Comparison of ENCODE assay signal across 1 cellular context in the genomic region with DNA sequence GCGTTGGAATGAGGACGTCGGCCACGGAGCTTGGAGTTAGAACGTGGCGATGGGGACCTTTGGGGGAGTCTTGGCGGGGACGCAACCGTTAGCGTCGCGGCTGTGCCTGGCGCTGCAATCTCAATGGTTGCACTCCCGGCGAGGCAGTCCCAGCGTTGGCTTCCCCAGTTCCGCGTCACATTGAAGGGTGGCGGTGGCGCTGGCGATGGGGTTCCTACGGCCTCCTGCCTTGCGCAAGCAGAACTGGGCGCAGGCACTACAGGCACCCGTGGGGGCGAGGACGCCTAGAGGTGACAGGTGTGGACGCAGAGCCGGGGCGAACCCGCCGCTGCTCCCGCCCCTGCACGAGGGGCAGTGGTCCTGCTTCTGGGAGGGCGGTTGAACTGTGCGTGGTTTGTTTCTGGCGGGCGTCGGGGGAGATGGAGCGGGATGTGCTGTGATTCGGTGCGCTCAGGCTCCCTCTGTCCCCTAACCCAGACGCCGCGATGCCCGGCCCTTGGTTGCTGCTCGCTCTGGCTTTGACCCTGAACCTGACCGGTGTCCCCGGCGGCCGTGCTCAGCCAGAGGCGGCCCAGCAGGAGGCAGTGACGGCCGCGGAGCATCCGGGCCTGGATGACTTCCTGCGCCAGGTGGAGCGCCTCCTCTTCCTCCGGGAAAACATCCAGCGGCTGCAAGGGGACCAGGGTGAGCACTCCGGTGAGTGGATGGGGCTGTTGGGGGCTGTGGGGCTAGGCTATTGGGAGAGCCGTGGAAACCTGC.
TF ChIP-seq lines count a peak whose summit lies in the region.

No MANE protein-coding gene starts in this region.

TF ChIP-seq in H1, 55 proteins besides CTCF, POLR2A, EP300 and RAD21:
- no peak for TF ChIP-seq TAF7 (optimal IDR thresholded peaks at IDR 0.05; ENCODE audit: borderline replicate concordance, low read depth, low read length)
- TF ChIP-seq SIRT6 (IDR thresholded peaks at IDR 0.05; ENCODE audit: low read length): no peak
- TF ChIP-seq SUZ12 (IDR thresholded peaks at IDR 0.05; ENCODE audit: low read length): peak; percentile 91
- TF ChIP-seq, protein P1, sequence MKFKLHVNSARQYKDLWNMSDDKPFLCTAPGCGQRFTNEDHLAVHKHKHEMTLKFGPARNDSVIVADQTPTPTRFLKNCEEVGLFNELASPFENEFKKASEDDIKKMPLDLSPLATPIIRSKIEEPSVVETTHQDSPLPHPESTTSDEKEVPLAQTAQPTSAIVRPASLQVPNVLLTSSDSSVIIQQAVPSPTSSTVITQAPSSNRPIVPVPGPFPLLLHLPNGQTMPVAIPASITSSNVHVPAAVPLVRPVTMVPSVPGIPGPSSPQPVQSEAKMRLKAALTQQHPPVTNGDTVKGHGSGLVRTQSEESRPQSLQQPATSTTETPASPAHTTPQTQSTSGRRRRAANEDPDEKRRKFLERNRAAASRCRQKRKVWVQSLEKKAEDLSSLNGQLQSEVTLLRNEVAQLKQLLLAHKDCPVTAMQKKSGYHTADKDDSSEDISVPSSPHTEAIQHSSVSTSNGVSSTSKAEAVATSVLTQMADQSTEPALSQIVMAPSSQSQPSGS (IDR thresholded peaks at IDR 0.05; ENCODE audit: low read length): no peak
- no peak for TF ChIP-seq KDM5A (IDR thresholded peaks at IDR 0.05; ENCODE audit: low read length)
- TF ChIP-seq KDM4A (IDR thresholded peaks at IDR 0.05; ENCODE audit: low read depth, low read length, severe bottlenecking): peak; percentile 59
- TF ChIP-seq ZNF274 (IDR thresholded peaks at IDR 0.05; ENCODE audit: borderline replicate concordance, extremely low read depth, low read length): no peak
- no peak for TF ChIP-seq SP1 (IDR thresholded peaks at IDR 0.05; ENCODE audit: low read depth, low read length)
- TF ChIP-seq, protein P2, sequence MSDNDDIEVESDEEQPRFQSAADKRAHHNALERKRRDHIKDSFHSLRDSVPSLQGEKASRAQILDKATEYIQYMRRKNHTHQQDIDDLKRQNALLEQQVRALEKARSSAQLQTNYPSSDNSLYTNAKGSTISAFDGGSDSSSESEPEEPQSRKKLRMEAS (IDR thresholded peaks at IDR 0.05): no peak
- no peak for TF ChIP-seq CBX5 (IDR thresholded peaks at IDR 0.05; ENCODE audit: low read depth, low read length)
- TF ChIP-seq EZH2 (IDR thresholded peaks at IDR 0.05; ENCODE audit: low read depth, low read length, severe bottlenecking): peak; percentile 93
- TF ChIP-seq CTBP2 (IDR thresholded peaks at IDR 0.05; ENCODE audit: borderline replicate concordance, insufficient read depth, insufficient read length, low read length): no peak
- TF ChIP-seq EGR1 (IDR thresholded peaks at IDR 0.05; ENCODE audit: borderline replicate concordance, low read depth, low read length): no peak
- TF ChIP-seq BACH1 (IDR thresholded peaks at IDR 0.05; ENCODE audit: low read length): no peak
- no peak for TF ChIP-seq TAF1 (IDR thresholded peaks at IDR 0.05; ENCODE audit: low read depth, low read length)
TF ChIP-seq in H1: peak in this region for 3.
